ENCODE assay signal across 15 cellular contexts in genomic region chrX:119240356-119240755, GRCh38. TPM values are rescaled to one million over a fixed set of nuclear protein-coding genes. Genes with fewer than 3 reads are reported as not detected.
A peak's percentile ranks its signal among the peaks of the same experiment; 100 is the strongest.
DNase-seq lines count a peak whose midpoint lies in the region; TF ChIP-seq lines count a peak whose summit lies in the region.
"Had no signal": no experiment of that assay in that cellular context is flagged by ENCODE, and none has a peak within 500 bp of the region (broad histone marks: within the 10 kb centered on the region; RNA-seq: fewer than 3 reads in every experiment).

No MANE protein-coding gene starts in this region.

- TF ChIP-seq CTCF in foreskin fibroblast (IDR thresholded peaks at IDR 0.05; ENCODE audit: low read depth, low read length), result no peak

- H3K4me3 ChIP-seq in foreskin fibroblast (ENCODE audit: low read depth in 1 of 2, low read length in 2 of 2), result peak overlapping the region; percentile 81 to 93
- H3K4me3 ChIP-seq: right atrium auricular region, testis had no signal

- DNase-seq in H4 (ENCODE audit: low spot score), result peak; percentile 23
- peak; percentile 4 for DNase-seq in amniotic stem cell (lab: John Stamatoyannopoulos, UW)
- DNase-seq in foreskin fibroblast, result peak; percentile 68 to 82
- no peak for DNase-seq in substantia nigra (lab: John Stamatoyannopoulos, UW)
- no peak for DNase-seq in SKM-1 (lab: John Stamatoyannopoulos, UW; ENCODE audit: unreplicated experiment)
- no peak for DNase-seq in OCI-M2 (lab: John Stamatoyannopoulos, UW; ENCODE audit: unreplicated experiment)
- DNase-seq in SW480 (ENCODE audit: low spot score), result no peak
- DNase-seq in ACHN, result no peak
- DNase-seq: DMS153, endodermal cell, MM.1S, NCI-H2227 treated with DMSO at 0.1 percent for 48 hours, OCI-M1, testis had no signal

- peak overlapping the region; percentile 2 for H3K27ac ChIP-seq in substantia nigra (ENCODE audit: low read depth, low read length, poor library complexity, severe bottlenecking)
- H3K27ac ChIP-seq: right atrium auricular region, testis had no signal

- in situ Hi-C loops in ACHN (cut with HindIII; ENCODE audit: low pct_ligation_motif_present, low pct_unique_long_range_greater_than_20kb, low sequenced_read_pairs), result no loop called here

RNA-seq across cellular contexts. Expression of gene PGRMC1, which starts 4.3 kb away (rescaled TPM):
- 326 and 330 TPM in 2 replicates for total RNA-seq in H4 (2014; rRNA removed; shearing (Covaris generic))

Comparison
In these comparisons a context has a peak if more than half of its experiments do, and no peak if none do; other contexts are left out.
1. DNase-seq: peak in H4 (single experiment), amniotic stem cell (single experiment) and foreskin fibroblast (2 of 2); none in substantia nigra (0 of 49), SKM-1 (single experiment), OCI-M2 (single experiment), SW480 (single experiment) and ACHN (single experiment).